8 cellular contexts compared by ENCODE assay signal in the genomic region with DNA sequence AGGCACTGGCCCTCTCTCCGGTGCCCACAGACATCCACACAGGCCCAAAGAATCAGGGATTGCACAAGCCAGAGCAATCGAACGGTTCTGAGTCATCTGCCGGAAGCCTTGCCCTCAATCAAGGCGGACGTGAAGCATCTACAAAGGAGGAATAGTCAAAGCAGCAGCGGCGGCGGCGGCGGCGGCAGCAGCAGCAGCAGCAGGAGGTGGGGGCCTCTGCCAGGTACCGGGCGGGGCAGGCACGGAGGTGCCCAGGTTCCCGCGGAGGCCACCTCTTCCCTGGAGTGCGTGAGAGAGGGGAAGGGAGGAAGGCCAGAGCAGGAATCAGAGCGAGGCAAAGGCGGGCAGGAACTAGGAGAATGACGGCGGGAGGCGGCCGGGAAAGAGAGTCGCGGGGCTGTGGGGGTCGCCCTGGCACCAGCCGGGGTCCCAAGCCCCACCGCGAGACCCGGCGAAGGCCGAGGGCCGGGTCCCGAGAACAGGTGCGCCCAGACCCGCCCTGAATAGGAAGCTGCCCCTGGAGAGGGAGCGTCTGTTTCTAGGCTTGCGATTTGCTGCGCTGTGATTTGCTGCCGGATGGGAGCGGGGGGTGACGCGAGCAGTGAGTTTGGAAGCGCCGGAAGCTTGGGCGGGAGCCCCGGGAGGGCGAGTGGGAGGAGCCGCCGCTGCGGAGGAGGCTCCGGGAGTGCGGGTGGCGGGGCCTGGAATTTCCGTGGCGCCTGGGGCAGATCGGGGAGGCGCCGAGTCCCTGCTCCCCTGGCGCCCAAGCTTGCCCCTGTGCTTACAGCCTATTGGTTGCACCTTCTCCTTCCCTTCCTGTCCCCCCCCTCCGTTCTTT. TPM values are rescaled to one million over a fixed set of nuclear protein-coding genes. Genes with fewer than 3 reads are reported as not detected.
DNase-seq lines count a peak whose midpoint lies in the region; ATAC-seq, FAIRE-seq and TF ChIP-seq lines count a peak whose summit lies in the region.

A gene with protein sequence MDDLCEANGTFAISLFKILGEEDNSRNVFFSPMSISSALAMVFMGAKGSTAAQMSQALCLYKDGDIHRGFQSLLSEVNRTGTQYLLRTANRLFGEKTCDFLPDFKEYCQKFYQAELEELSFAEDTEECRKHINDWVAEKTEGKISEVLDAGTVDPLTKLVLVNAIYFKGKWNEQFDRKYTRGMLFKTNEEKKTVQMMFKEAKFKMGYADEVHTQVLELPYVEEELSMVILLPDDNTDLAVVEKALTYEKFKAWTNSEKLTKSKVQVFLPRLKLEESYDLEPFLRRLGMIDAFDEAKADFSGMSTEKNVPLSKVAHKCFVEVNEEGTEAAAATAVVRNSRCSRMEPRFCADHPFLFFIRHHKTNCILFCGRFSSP (plus strand): TSS at position 117 of the 838 bp plus-strand sequence. CDS start 8,228 bp downstream, outside the sequence.

- peaks cover 15% of the 10 kb centered on the region for H3K36me3 Mint-ChIP-seq in natural killer cell treated with Interleukin-12 subunit alpha and Interleukin-12 subunit beta and Interleukin-15 and Interleukin-18, amount 100 ng/mL, for 72 hours

- TF ChIP-seq CTCF in fibroblast of pulmonary artery (IDR thresholded peaks at IDR 0.05; ENCODE audit: low read length, missing control alignments) = no peak

- H3K27me3 Mint-ChIP-seq in natural killer cell treated with Interleukin-12 subunit alpha and Interleukin-12 subunit beta and Interleukin-15 and Interleukin-18, amount 100 ng/mL, for 72 hours = peaks cover 5 to 37% of the 10 kb centered on the region in 2 donors

- H3K9me3 Mint-ChIP-seq in natural killer cell treated with Interleukin-12 subunit alpha and Interleukin-12 subunit beta and Interleukin-15 and Interleukin-18, amount 100 ng/mL, for 72 hours = no peaks in the 10 kb centered on the region

- peaks cover 32 to 52% of the 10 kb centered on the region in 2 donors for H3K4me1 Mint-ChIP-seq in natural killer cell treated with Interleukin-12 subunit alpha and Interleukin-12 subunit beta and Interleukin-15 and Interleukin-18, amount 100 ng/mL, for 72 hours (ENCODE audit: low read depth in 2 of 2)

- peak within 1 kb of the TSS; percentile 92 for H3K4me3 Mint-ChIP-seq in natural killer cell treated with Interleukin-12 subunit alpha and Interleukin-12 subunit beta and Interleukin-15 and Interleukin-18, amount 100 ng/mL, for 72 hours

- peak within 1 kb of the TSS; percentile 78 to 92 for H3K27ac Mint-ChIP-seq in natural killer cell treated with Interleukin-12 subunit alpha and Interleukin-12 subunit beta and Interleukin-15 and Interleukin-18, amount 100 ng/mL, for 72 hours

- peak; percentile 76 for DNase-seq in DMS 273 treated with DMSO at 0.1 percent for 48 hours (lab: John Stamatoyannopoulos, UW)
- peak; percentile 88 for DNase-seq in Jurkat, Clone E6-1 (ENCODE audit: low read depth, low spot score)
- peak; percentile 73 for DNase-seq in RCC 7860 (ENCODE audit: low spot score)
- DNase-seq in activated T-helper 9 cell treated with anti-CD3 and anti-CD28 coated beads, Interleukin-2, amount 50 U/mL, for 16 hours (ENCODE audit: low read depth) = peak; percentile 69
- peak; percentile 95 for DNase-seq in fibroblast of pulmonary artery (ENCODE audit: low read depth)
- DNase-seq in natural killer cell treated with Interleukin-12 subunit alpha and Interleukin-12 subunit beta and Interleukin-15 and Interleukin-18, amount 100 ng/mL, for 72 hours (ENCODE audit: low spot score) = peak; percentile 90
- peak; percentile 83 for DNase-seq in stimulated activated naive CD4-positive, alpha-beta T cell treated with Interleukin-2 at 50 U/mL for 16 hours (lab: John Stamatoyannopoulos, UW)

- ATAC-seq in GM21619 (IDR thresholded peaks at IDR 0.05; ENCODE audit: unreplicated experiment) = peak; percentile 93
- peak; percentile 93 to 95 for ATAC-seq in natural killer cell treated with Interleukin-12 subunit alpha and Interleukin-12 subunit beta and Interleukin-15 and Interleukin-18, amount 100 ng/mL, for 72 hours

- peak within 1 kb of the TSS; percentile 78 for H3K4me3 ChIP-seq in Jurkat, Clone E6-1 (ENCODE audit: low read length)
- peak within 1 kb of the TSS; percentile 80 for H3K4me3 ChIP-seq in fibroblast of pulmonary artery (replicated peaks; ENCODE audit: low read depth, low read length)

- FAIRE-seq in RCC 7860 (lab: Jason Lieb, UNC) = peak; percentile 52

RNA-seq across cellular contexts. Expression of the gene that starts here (rescaled TPM):
- 10.7 TPM for polyA plus RNA-seq in Jurkat, Clone E6-1 (2012; ENCODE audit: insufficient read depth, insufficient read length)
- 10 to 100 TPM; 15.9 to 86.0 TPM for total RNA-seq in natural killer cell treated with Interleukin-12 subunit alpha and Interleukin-12 subunit beta and Interleukin-15 and Interleukin-18, amount 100 ng/mL, for 72 hours

Comparison
In these comparisons a context has a peak if more than half of its experiments do, and no peak if none do; other contexts are left out.
1. Peak in every context shown above with its lines: DNase-seq, ATAC-seq and H3K4me3 ChIP-seq.